ENCODE assay signal across 18 cellular contexts in the genomic region with DNA sequence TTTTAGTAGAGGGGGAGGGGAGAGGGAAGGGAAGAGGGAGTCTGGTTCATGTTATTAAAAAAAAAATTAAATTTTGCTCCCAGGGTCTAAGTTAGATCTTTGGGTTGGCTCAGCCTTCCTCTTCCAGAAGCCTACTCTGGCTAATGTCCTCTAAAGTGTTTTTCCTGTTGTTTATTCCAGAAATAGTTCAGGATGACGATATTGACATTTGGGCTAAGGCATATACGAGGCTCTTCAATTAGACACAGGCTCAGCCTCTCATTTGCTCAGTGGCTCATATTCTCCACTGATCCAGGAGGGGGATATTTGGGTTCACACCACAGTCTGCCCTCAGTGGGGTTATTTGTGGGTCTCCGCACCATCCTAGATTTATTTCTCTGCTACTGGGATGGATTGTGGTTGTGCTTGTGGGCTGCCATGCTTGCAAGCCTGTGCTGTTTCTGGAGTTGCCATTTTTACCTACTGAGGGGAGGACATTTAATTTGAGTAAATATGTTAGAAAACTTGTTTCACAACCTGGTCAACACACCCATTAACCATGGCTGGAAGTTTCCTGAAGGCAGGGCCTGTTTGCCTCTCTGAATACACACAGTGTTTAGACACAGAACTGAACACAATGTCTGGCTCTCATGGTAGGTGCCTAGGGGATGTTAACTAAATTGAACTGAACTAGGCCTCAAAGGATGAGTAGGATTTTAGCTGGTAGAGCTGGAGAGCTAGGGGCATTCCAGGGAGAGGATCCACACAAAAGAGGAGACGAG.
DNase-seq lines count a peak whose midpoint lies in the region; ATAC-seq, FAIRE-seq and TF ChIP-seq lines count a peak whose summit lies in the region.
"Had no signal": no experiment of that assay in that cellular context is flagged by ENCODE, and none has a peak within 500 bp of the region (broad histone marks: within the 10 kb centered on the region; RNA-seq: fewer than 3 reads in every experiment).

No MANE protein-coding gene starts in this region.

- H3K36me3 Mint-ChIP-seq in activated CD4-positive, alpha-beta T cell treated with anti-CD3 and anti-CD28 coated beads for 36 hours (ENCODE audit: low read depth): peaks cover 1% of the 10 kb centered on the region

- no peak overlapping the region for H3K9ac ChIP-seq in kidney (ENCODE audit: low read length in 2 of 2)
- H3K9ac ChIP-seq in parathyroid adenoma: no peak overlapping the region

- H3K9me3 Mint-ChIP-seq in activated CD4-positive, alpha-beta T cell treated with anti-CD3 and anti-CD28 coated beads for 36 hours (ENCODE audit: low read depth): no peaks in the 10 kb centered on the region

- POLR2A ChIA-PET in activated CD4-positive, alpha-beta T cell treated with anti-CD3 and anti-CD28 coated beads for 36 hours (lab: Charles Lee): no interaction called here

- peak overlapping the region; percentile 38 for H3K27ac Mint-ChIP-seq in activated CD4-positive, alpha-beta T cell treated with anti-CD3 and anti-CD28 coated beads for 36 hours

- no peaks in the 10 kb centered on the region for H3K27me3 Mint-ChIP-seq in activated CD4-positive, alpha-beta T cell treated with anti-CD3 and anti-CD28 coated beads for 36 hours

- H3K4me3 Mint-ChIP-seq in activated CD4-positive, alpha-beta T cell treated with anti-CD3 and anti-CD28 coated beads for 36 hours: no peak overlapping the region

- intact Hi-C loops in activated CD4-positive, alpha-beta T cell treated with anti-CD3 and anti-CD28 coated beads for 36 hours (cut with DNase I, micrococcal nuclease): no loop called here
- intact Hi-C loops in kidney (cut with DNase I): no loop called here

- WGBS in upper lobe of left lung, 2 donors: 77 to 86% methylated on average over 4 of the region's 4 CpGs

- no peak for TF ChIP-seq CTCF in kidney (IDR thresholded peaks at IDR 0.05; ENCODE audit: borderline replicate concordance, extremely low read depth, insufficient read depth)
- no peak for TF ChIP-seq CTCF in parathyroid adenoma (IDR thresholded peaks at IDR 0.05)
- TF ChIP-seq CTCF in upper lobe of left lung (IDR thresholded peaks at IDR 0.05): no peak

- no peak for TF ChIP-seq EP300 in upper lobe of left lung (IDR thresholded peaks at IDR 0.05)

- H3K27me3 ChIP-seq in parathyroid adenoma (ENCODE audit: control insufficient read depth, insufficient read depth, low read length): no peaks in the 10 kb centered on the region
- no peaks in the 10 kb centered on the region for H3K27me3 ChIP-seq in upper lobe of left lung

- peaks cover 4% of the 10 kb centered on the region for H3K79me2 ChIP-seq in parathyroid adenoma

- peak overlapping the region in 1 of 2 donors; percentile 1 for H3K4me3 ChIP-seq in kidney (ENCODE audit: low read length in 2 of 2)
- no peak overlapping the region for H3K4me3 ChIP-seq in parathyroid adenoma (ENCODE audit: low read depth, low read length)
- H3K4me3 ChIP-seq in upper lobe of left lung: no peak overlapping the region

- H3K27ac ChIP-seq in kidney (ENCODE audit: low read depth in 2 of 2, low read length in 2 of 2) (peak overlapping the region; percentile 54 to 71), parathyroid adenoma (peak overlapping the region; percentile 34), upper lobe of left lung (peak overlapping the region; percentile 44 to 88 (median 77))
- H3K27ac ChIP-seq: 22Rv1, C4-2B had no signal

- DNase-seq in activated CD4-positive, alpha-beta T cell treated with anti-CD3 and anti-CD28 coated beads for 36 hours: no peak
- no peak for DNase-seq in activated CD4-positive, alpha-beta T cell treated with anti-CD3 and anti-CD28 coated beads, Interleukin-2, amount 50 U/mL, for 48 hours
- DNase-seq in kidney: no peak
- no peak for DNase-seq in upper lobe of left lung
- no peak for DNase-seq in activated CD8-positive, alpha-beta memory T cell treated with anti-CD3 and anti-CD28 coated beads for 24 hours
- no peak for DNase-seq in middle frontal gyrus (ENCODE audit: extremely low spot score, low spot score)
- DNase-seq: KG1; NCI-H1092 treated with DMSO at 0.1 percent for 48 hours; NCI-H1694; NCI-H2107; NCI-H345; NCI-H69; NK-92 treated with Interleukin-12 subunit alpha and Interleukin-12 subunit beta, amount 100 ng/mL, for 24 hours had no signal

- ATAC-seq in activated CD4-positive, alpha-beta T cell treated with anti-CD3 and anti-CD28 coated beads for 36 hours: no peak
- ATAC-seq in upper lobe of left lung (ENCODE audit: low FRiP score in 2 of 2) (no peak), HG02623 (IDR thresholded peaks at IDR 0.05; ENCODE audit: unreplicated experiment) (no peak)

- H3K4me1 Mint-ChIP-seq in activated CD4-positive, alpha-beta T cell treated with anti-CD3 and anti-CD28 coated beads for 36 hours: no peaks in the 10 kb centered on the region

- no peak overlapping the region for H3K4me2 ChIP-seq in parathyroid adenoma (ENCODE audit: low read length)

- FAIRE-seq in kidney (lab: Jason Lieb, UNC): no peak
- FAIRE-seq: H1 had no signal

- H3K36me3 ChIP-seq in kidney (ENCODE audit: control insufficient read depth in 1 of 2, insufficient read depth in 2 of 2, low read length in 2 of 2) (no peaks in the 10 kb centered on the region), parathyroid adenoma (ENCODE audit: control insufficient read depth, insufficient read depth, low read length) (no peaks in the 10 kb centered on the region), upper lobe of left lung (no peaks in the 10 kb centered on the region)

- CTCF ChIA-PET in activated CD4-positive, alpha-beta T cell treated with anti-CD3 and anti-CD28 coated beads for 36 hours (lab: Charles Lee): no interaction called here

- peaks cover 18 to 35% of the 10 kb centered on the region in 2 donors for H3K4me1 ChIP-seq in kidney (ENCODE audit: control insufficient read depth in 1 of 2, insufficient read depth in 1 of 2, low read depth in 1 of 2, low read length in 2 of 2)
- H3K4me1 ChIP-seq in parathyroid adenoma: no peaks in the 10 kb centered on the region
- peaks cover 34 to 67% (median 42%) of the 10 kb centered on the region in 4 donors for H3K4me1 ChIP-seq in upper lobe of left lung

- no peak overlapping the region for H2AFZ ChIP-seq in parathyroid adenoma

- TF ChIP-seq POLR2A in upper lobe of left lung (IDR thresholded peaks at IDR 0.05): no peak

- H3K9me3 ChIP-seq in kidney (ENCODE audit: control insufficient read depth in 1 of 2, low read length in 2 of 2) (no peaks in the 10 kb centered on the region), parathyroid adenoma (ENCODE audit: control insufficient read depth, low read length) (no peaks in the 10 kb centered on the region), upper lobe of left lung (no peaks in the 10 kb centered on the region)
